Comparison of ENCODE assay signal across 10 cellular contexts in genomic region chr21:29217818-29218252, GRCh38.
DNase-seq lines count a peak whose midpoint lies in the region; ATAC-seq and TF ChIP-seq lines count a peak whose summit lies in the region.
"Had no signal": no experiment of that assay in that cellular context is flagged by ENCODE, and none has a peak within 500 bp of the region (broad histone marks: within the 10 kb centered on the region; RNA-seq: fewer than 3 reads in every experiment).

No MANE protein-coding gene starts in this region.

- H3K27ac ChIP-seq in AG04450 (ENCODE audit: low read depth, low read length) (peak overlapping the region; percentile 54), VCaP (peak overlapping the region; percentile 100)

- TF ChIP-seq CTCF in AG04450 (IDR thresholded peaks at IDR 0.05; ENCODE audit: low read depth, low read length) (no peak), VCaP (conservative IDR thresholded peaks at IDR 0.05) (no peak)

- no peak overlapping the region for H3K4me3 ChIP-seq in AG04450 (ENCODE audit: low read depth, low read length)

- DNase-seq in AG04450 (ENCODE audit: low read depth, low spot score) (peak; percentile 87), HS-5 (ENCODE audit: low read depth) (peak; percentile 99), iris pigment epithelial cell (ENCODE audit: low read depth) (peak; percentile 98), hypothalamus (lab: John Stamatoyannopoulos, UW) (no peak)
- DNase-seq in stimulated activated CD4-positive, alpha-beta T cell treated with anti-CD3 and anti-CD28 coated beads, Interleukin-12 subunit alpha, Interleukin-12 subunit beta, amount 100 ng/mL, for 4 hours, result no peak
- DNase-seq: activated naive CD4-positive, alpha-beta T cell treated with Interleukin-2 at 50 U/mL for 16 hours; DMS79 had no signal

- H3K9me3 ChIP-seq in AG04450 (ENCODE audit: control insufficient read depth, insufficient read depth, low read length), result peaks cover 5% of the 10 kb centered on the region

- CTCF ChIA-PET in AG04450 (lab: Charles Lee), result no interaction called here

- ATAC-seq in HG03460 (IDR thresholded peaks at IDR 0.05; ENCODE audit: unreplicated experiment) (no peak), HG02852 (IDR thresholded peaks at IDR 0.05; ENCODE audit: unreplicated experiment) (no peak)

- POLR2A ChIA-PET in AG04450 (lab: Yijun Ruan, JAX), result interaction anchor here (0.6 to 1.1 kb wide), 6 partner anchors 10 to 129 kb away, joined by 3 to 7 read pairs (median 4); partner anchors contain the start of gene BACH1

- H3K27me3 ChIP-seq in AG04450 (ENCODE audit: control insufficient read depth, insufficient read depth, low read length), result no peaks in the 10 kb centered on the region

Comparison
In these comparisons a context has a peak if more than half of its experiments do, and no peak if none do; other contexts are left out.
1. DNase-seq: peak in AG04450 (single experiment), HS-5 (single experiment) and iris pigment epithelial cell (single experiment); none in stimulated activated CD4-positive, alpha-beta T cell treated with anti-CD3 and anti-CD28 coated beads, Interleukin-12 subunit alpha, Interleukin-12 subunit beta, amount 100 ng/mL, for 4 hours (single experiment) and hypothalamus (0 of 51).